ENCODE assay signal across 26 cellular contexts in genomic region chr5:122842016-122842580, GRCh38. TPM values are rescaled to one million over a fixed set of nuclear protein-coding genes. Genes with fewer than 3 reads are reported as not detected.
DNase-seq lines count a peak whose midpoint lies in the region; ATAC-seq and TF ChIP-seq lines count a peak whose summit lies in the region.
"Had no signal": no experiment of that assay in that cellular context is flagged by ENCODE, and none has a peak within 500 bp of the region (broad histone marks: within the 10 kb centered on the region; RNA-seq: fewer than 3 reads in every experiment).

No MANE protein-coding gene starts in this region.

- H3K9ac ChIP-seq in GM23248 = no peak overlapping the region
- H3K9ac ChIP-seq: BLaER1 had no signal

- peaks cover 7% of the 10 kb centered on the region for H3K79me2 ChIP-seq in GM23248 (ENCODE audit: insufficient read depth)

- TF ChIP-seq CTCF in glutamatergic neuron (IDR thresholded peaks at IDR 0.05; ENCODE audit: partially characterized antibody, unreplicated experiment) = no peak
- no peak for TF ChIP-seq CTCF in progenitor cell of endocrine pancreas (IDR thresholded peaks at IDR 0.05; ENCODE audit: unreplicated experiment)

- 95 to 97% methylated on average over 6 of the region's 6 CpGs for WGBS in GM23248 (ENCODE audit: low coverage in 1 of 2, low lambda C conversion rate in 2 of 2, missing lambda C conversion rate in 2 of 2), 2 experiments

- no peak overlapping the region for H2AFZ ChIP-seq in GM23248

- no peak overlapping the region for H3K4me2 ChIP-seq in GM23248 (ENCODE audit: unreplicated experiment)
- H3K4me2 ChIP-seq: BLaER1 had no signal

- no peaks in the 10 kb centered on the region for H3K36me3 Mint-ChIP-seq in T-helper 1 cell treated with Interleukin-12 subunit alpha and Interleukin-12 subunit beta and Interleukin-4 antibody, amounts not matched to agents 30 μg/mL and 1 μg/mL, for 36 hours (ENCODE audit: low read depth)
- no peaks in the 10 kb centered on the region for H3K36me3 Mint-ChIP-seq in T-helper 17 cell (ENCODE audit: low read depth)
- H3K36me3 Mint-ChIP-seq in glutamatergic neuron (ENCODE audit: unreplicated experiment) = peaks cover 5% of the 10 kb centered on the region
- peaks cover 5% of the 10 kb centered on the region for H3K36me3 Mint-ChIP-seq in progenitor cell of endocrine pancreas (ENCODE audit: insufficient read depth)

- H3K4me1 ChIP-seq in GM23248 (ENCODE audit: insufficient read depth) = peaks cover 15% of the 10 kb centered on the region
- H3K4me1 ChIP-seq: BE2C had no signal

- H3K9me2 ChIP-seq in GM23248 (ENCODE audit: insufficient read depth) = no peaks in the 10 kb centered on the region

- in situ Hi-C loops in GM23248 (cut with MboI) = no loop called here

- DNase-seq in T-helper 1 cell (no peak), T-helper 17 cell (no peak), glutamatergic neuron (no peak), progenitor cell of endocrine pancreas (ENCODE audit: low spot score, unreplicated experiment) (no peak), GM23248 (no peak)
- DNase-seq in stimulated activated CD4-positive, alpha-beta T cell treated with anti-CD3 and anti-CD28 coated beads, Interleukin-12 subunit alpha, Interleukin-12 subunit beta, amount 100 ng/mL, for 4 hours = no peak
- DNase-seq: ACHN; BE2C; C1 segment of cervical spinal cord; CD4-positive, alpha-beta memory T cell; CD4-positive, CD25-positive, alpha-beta regulatory T cell; CD8-positive, alpha-beta memory T cell; COR-L47; DMS 273 treated with DMSO at 0.1 percent for 48 hours; DMS153; DMS53; DMS79; DND-41; EL; GDM1 had no signal

- H3K36me3 ChIP-seq in GM23248 (ENCODE audit: low read depth) = no peaks in the 10 kb centered on the region
- H3K36me3 ChIP-seq: BE2C, BLaER1 had no signal

- peaks cover 20% of the 10 kb centered on the region for H3F3A ChIP-seq in GM23248 (ENCODE audit: insufficient read depth)

- H3K9me3 ChIP-seq in T-helper 17 cell (ENCODE audit: control insufficient read depth, low read length, poor library complexity, severe bottlenecking) (no peaks in the 10 kb centered on the region), GM23248 (ENCODE audit: low read depth) (no peaks in the 10 kb centered on the region)
- H3K9me3 ChIP-seq: BE2C, BLaER1 had no signal

- no peak overlapping the region for H3K27ac ChIP-seq in GM23248
- H3K27ac ChIP-seq: 22Rv1, BLaER1 had no signal

- ATAC-seq in T-helper 17 cell (no peak), HG02798 (IDR thresholded peaks at IDR 0.05; ENCODE audit: poor library complexity, unreplicated experiment) (no peak)
- ATAC-seq: GM12878 had no signal

- H3K27me3 Mint-ChIP-seq in T-helper 1 cell treated with Interleukin-12 subunit alpha and Interleukin-12 subunit beta and Interleukin-4 antibody, amounts not matched to agents 30 μg/mL and 1 μg/mL, for 36 hours (ENCODE audit: low read depth) = peaks cover 41% of the 10 kb centered on the region
- no peaks in the 10 kb centered on the region for H3K27me3 Mint-ChIP-seq in T-helper 17 cell
- no peaks in the 10 kb centered on the region for H3K27me3 Mint-ChIP-seq in glutamatergic neuron (ENCODE audit: unreplicated experiment)
- peaks cover 4% of the 10 kb centered on the region for H3K27me3 Mint-ChIP-seq in progenitor cell of endocrine pancreas
- H3K27me3 Mint-ChIP-seq: CD4-positive, alpha-beta memory T cell; CD4-positive, CD25-positive, alpha-beta regulatory T cell had no signal

- H3K4me3 Mint-ChIP-seq in T-helper 1 cell treated with Interleukin-12 subunit alpha and Interleukin-12 subunit beta and Interleukin-4 antibody, amounts not matched to agents 30 μg/mL and 1 μg/mL, for 36 hours = no peak overlapping the region
- peak overlapping the region; percentile 39 for H3K4me3 Mint-ChIP-seq in T-helper 17 cell
- no peak overlapping the region for H3K4me3 Mint-ChIP-seq in glutamatergic neuron (ENCODE audit: unreplicated experiment)
- H3K4me3 Mint-ChIP-seq in progenitor cell of endocrine pancreas (ENCODE audit: low read depth) = no peak overlapping the region
- H3K4me3 Mint-ChIP-seq: CD14-positive monocyte had no signal

- H3K9me3 Mint-ChIP-seq in T-helper 1 cell treated with Interleukin-12 subunit alpha and Interleukin-12 subunit beta and Interleukin-4 antibody, amounts not matched to agents 30 μg/mL and 1 μg/mL, for 36 hours = no peaks in the 10 kb centered on the region
- H3K9me3 Mint-ChIP-seq in glutamatergic neuron (ENCODE audit: unreplicated experiment) = no peaks in the 10 kb centered on the region
- peaks cover 6% of the 10 kb centered on the region for H3K9me3 Mint-ChIP-seq in progenitor cell of endocrine pancreas (ENCODE audit: low read depth)
- H3K9me3 Mint-ChIP-seq: CD4-positive, CD25-positive, alpha-beta regulatory T cell had no signal

- peak overlapping the region; percentile 1 for H3K27ac Mint-ChIP-seq in T-helper 1 cell treated with Interleukin-12 subunit alpha and Interleukin-12 subunit beta and Interleukin-4 antibody, amounts not matched to agents 30 μg/mL and 1 μg/mL, for 36 hours
- H3K27ac Mint-ChIP-seq in T-helper 17 cell = no peak overlapping the region
- H3K27ac Mint-ChIP-seq in glutamatergic neuron (ENCODE audit: unreplicated experiment) = peak overlapping the region; percentile 45
- peak overlapping the region; percentile 25 for H3K27ac Mint-ChIP-seq in progenitor cell of endocrine pancreas
- H3K27ac Mint-ChIP-seq: CD14-positive monocyte; CD4-positive, CD25-positive, alpha-beta regulatory T cell had no signal

- peaks cover 15% of the 10 kb centered on the region for H3K4me1 Mint-ChIP-seq in T-helper 1 cell treated with Interleukin-12 subunit alpha and Interleukin-12 subunit beta and Interleukin-4 antibody, amounts not matched to agents 30 μg/mL and 1 μg/mL, for 36 hours (ENCODE audit: low read depth)
- H3K4me1 Mint-ChIP-seq in T-helper 17 cell = peaks cover 19% of the 10 kb centered on the region
- peaks cover 10% of the 10 kb centered on the region for H3K4me1 Mint-ChIP-seq in glutamatergic neuron (ENCODE audit: low read depth, unreplicated experiment)
- peaks cover 16% of the 10 kb centered on the region for H3K4me1 Mint-ChIP-seq in progenitor cell of endocrine pancreas (ENCODE audit: low read depth)

- no peak overlapping the region for H3K4me3 ChIP-seq in GM23248
- H3K4me3 ChIP-seq: BLaER1, GM12878 had no signal

- no peaks in the 10 kb centered on the region for H3K27me3 ChIP-seq in GM23248 (replicated peaks; ENCODE audit: insufficient read depth)
- H3K27me3 ChIP-seq: BE2C had no signal

- no peaks in the 10 kb centered on the region for H4K20me1 ChIP-seq in GM23248 (ENCODE audit: insufficient read depth)
- H4K20me1 ChIP-seq: BLaER1 had no signal

RNA-seq across cellular contexts. Expression of gene SNX24, which starts 3.3 kb away (rescaled TPM):
- 1 to 10 TPM; 7.3 to 7.7 TPM for total RNA-seq in T-helper 17 cell
- total RNA-seq in glutamatergic neuron (ENCODE audit: unreplicated experiment) = 21.8 TPM
- total RNA-seq in progenitor cell of endocrine pancreas = 20.4 and 20.8 TPM in 2 replicates
- total RNA-seq in GM23248 (2014; rRNA removed; shearing (Covaris generic)) = 20.8 and 25.7 TPM in 2 replicates
- polyA plus RNA-seq in GM23248 (2016; fragmentation: Nextera tagmentation; extraction: Ambion mirVana) = 27.7 and 29.4 TPM in 2 replicates
